Comparison of ENCODE assay signal across 8 cellular contexts in genomic region chr4:88591787-88592599, GRCh38. TPM values are rescaled to one million over a fixed set of nuclear protein-coding genes. Genes with fewer than 3 reads are reported as not detected.
DNase-seq lines count a peak whose midpoint lies in the region; ATAC-seq and TF ChIP-seq lines count a peak whose summit lies in the region.

Gene HERC3, plus strand, starts transcription at chr4:88592480. Its CDS starts 13,344 bp downstream, at chr4:88605824.

- DNase-seq in GM12865 (ENCODE audit: low read depth) = peak; percentile 90
- peak; percentile 57 for DNase-seq in NCI-H1105 (lab: John Stamatoyannopoulos, UW)
- DNase-seq in T follicular helper cell (ENCODE audit: low read depth) = peak; percentile 81
- peak; percentile 89 for DNase-seq in activated naive CD8-positive, alpha-beta T cell treated with anti-CD3 and anti-CD28 coated beads, Interleukin-2, amount 50 U/mL, for 24 hours
- DNase-seq in Right ventricle myocardium superior = peak; percentile 96
- peak; percentile 92 to 93 for DNase-seq in thyroid gland

- peak within 1 kb of the TSS; percentile 35 for H3K9ac ChIP-seq in parathyroid adenoma

- peak within 1 kb of the TSS; percentile 87 for H3K4me3 Mint-ChIP-seq in activated naive CD8-positive, alpha-beta T cell treated with anti-CD3 and anti-CD28 coated beads, Interleukin-2, amount 50 U/mL, for 24 hours

- peak within 1 kb of the TSS; percentile 80 for H3K4me3 ChIP-seq in GM12865 (ENCODE audit: low read depth, low read length)
- H3K4me3 ChIP-seq in parathyroid adenoma (ENCODE audit: low read depth, low read length) = peak within 1 kb of the TSS; percentile 79
- peak within 1 kb of the TSS; percentile 72 to 89 (median 82) for H3K4me3 ChIP-seq in thyroid gland (replicated peaks in 1 of 3)

- 0 to 1% methylated on average over 44 to 47 of the region's 73 CpGs for WGBS in thyroid gland, 2 donors

- peaks cover 46% of the 10 kb centered on the region for H3K4me1 Mint-ChIP-seq in activated naive CD8-positive, alpha-beta T cell treated with anti-CD3 and anti-CD28 coated beads, Interleukin-2, amount 50 U/mL, for 24 hours

- H3K27me3 Mint-ChIP-seq in activated naive CD8-positive, alpha-beta T cell treated with anti-CD3 and anti-CD28 coated beads, Interleukin-2, amount 50 U/mL, for 24 hours = no peaks in the 10 kb centered on the region

- H3K4me1 ChIP-seq in parathyroid adenoma (no peaks in the 10 kb centered on the region), thyroid gland (peaks cover 5 to 7% of the 10 kb centered on the region in 2 donors)

- peak in 1 of 2 donors; percentile 90 for TF ChIP-seq POLR2A in thyroid gland (IDR thresholded peaks at IDR 0.05)

- H3K36me3 Mint-ChIP-seq in activated naive CD8-positive, alpha-beta T cell treated with anti-CD3 and anti-CD28 coated beads, Interleukin-2, amount 50 U/mL, for 24 hours (ENCODE audit: low read depth) = peaks cover 2% of the 10 kb centered on the region

- peak within 1 kb of the TSS; percentile 87 for H3K27ac ChIP-seq in parathyroid adenoma
- peak within 1 kb of the TSS; percentile 70 to 95 (median 88) for H3K27ac ChIP-seq in thyroid gland

- H3K9me3 ChIP-seq in parathyroid adenoma (ENCODE audit: control insufficient read depth, low read length) (no peaks in the 10 kb centered on the region), thyroid gland (no peaks in the 10 kb centered on the region)

- H3K9me3 Mint-ChIP-seq in activated naive CD8-positive, alpha-beta T cell treated with anti-CD3 and anti-CD28 coated beads, Interleukin-2, amount 50 U/mL, for 24 hours = no peaks in the 10 kb centered on the region

- H3K4me2 ChIP-seq in parathyroid adenoma (ENCODE audit: low read length) = peak within 1 kb of the TSS; percentile 71

- peak within 1 kb of the TSS; percentile 74 for H2AFZ ChIP-seq in parathyroid adenoma

- no peaks in the 10 kb centered on the region for H3K27me3 ChIP-seq in parathyroid adenoma (ENCODE audit: control insufficient read depth, insufficient read depth, low read length)
- no peaks in the 10 kb centered on the region for H3K27me3 ChIP-seq in thyroid gland

- peaks cover 3% of the 10 kb centered on the region for H3K79me2 ChIP-seq in parathyroid adenoma

- no peak for TF ChIP-seq CTCF in GM12865 (IDR thresholded peaks at IDR 0.05; ENCODE audit: insufficient read depth, low read depth, low read length, missing control alignments)
- no peak for TF ChIP-seq CTCF in parathyroid adenoma (IDR thresholded peaks at IDR 0.05)
- TF ChIP-seq CTCF in thyroid gland (IDR thresholded peaks at IDR 0.05) = peak in 2 of 6 experiments; percentile 25 to 35

- peak; percentile 98 for ATAC-seq in HG02642 (IDR thresholded peaks at IDR 0.05; ENCODE audit: poor library complexity, unreplicated experiment)
- peak; percentile 95 for ATAC-seq in activated naive CD8-positive, alpha-beta T cell treated with anti-CD3 and anti-CD28 coated beads, Interleukin-2, amount 50 U/mL, for 24 hours
- ATAC-seq in Right ventricle myocardium superior (ENCODE audit: poor library complexity) = peak; percentile 98

- peak within 1 kb of the TSS; percentile 88 for H3K27ac Mint-ChIP-seq in activated naive CD8-positive, alpha-beta T cell treated with anti-CD3 and anti-CD28 coated beads, Interleukin-2, amount 50 U/mL, for 24 hours

- intact Hi-C loops in Right ventricle myocardium superior (cut with DNase I) (loop anchor here (5.0 kb wide), 1 partner anchor 65 kb away; no protein-coding TSS in a partner anchor), thyroid gland (cut with DNase I) (loop anchor here (10.0 kb wide), 1 partner anchor 63 kb away; no protein-coding TSS in a partner anchor)

- H3K36me3 ChIP-seq in parathyroid adenoma (ENCODE audit: control insufficient read depth, insufficient read depth, low read length) (no peaks in the 10 kb centered on the region), thyroid gland (no peaks in the 10 kb centered on the region)

RNA-seq across cellular contexts. Expression of gene HERC3, which starts in this region (rescaled TPM):
- total RNA-seq in Right ventricle myocardium superior = 49.7 TPM
- 10 to 100 TPM; 37.4 to 75.4 (median 47.8) TPM for total RNA-seq in thyroid gland

Comparison
In these comparisons a context has a peak if more than half of its experiments do, and no peak if none do; other contexts are left out.
1. Peak in every context shown above with its lines: DNase-seq, ATAC-seq, H3K4me3 ChIP-seq and H3K27ac ChIP-seq.